Comparison of ENCODE assay signal across 1 cellular context in genomic region chr19:46990998-46991676, GRCh38.
TF ChIP-seq lines count a peak whose summit lies in the region.

No MANE protein-coding gene starts in this region.

TF ChIP-seq in HepG2, 621 proteins besides CTCF, POLR2A, EP300 and RAD21 (continued from another document and continues in another):
- TF ChIP-seq KAT8 (CRISPR knock-in tag; IDR thresholded peaks at IDR 0.05) (peak; percentile 56; the same call in 1 of the 2 replicates), ZBTB43 (CRISPR knock-in tag; conservative IDR thresholded peaks at IDR 0.05) (no peak), LRRFIP1 (CRISPR knock-in tag; conservative IDR thresholded peaks at IDR 0.05) (no peak), GFI1 (CRISPR knock-in tag; IDR thresholded peaks at IDR 0.05; ENCODE audit: borderline replicate concordance) (no peak), TFDP2 (CRISPR knock-in tag; IDR thresholded peaks at IDR 0.05) (no peak), ETV6 (CRISPR knock-in tag; conservative IDR thresholded peaks at IDR 0.05) (no peak), CHCHD3 (CRISPR knock-in tag; IDR thresholded peaks at IDR 0.05) (no peak), ZNF691 (CRISPR knock-in tag; IDR thresholded peaks at IDR 0.05; ENCODE audit: borderline replicate concordance, low read depth) (no peak), POLR2AphosphoS2 (IDR thresholded peaks at IDR 0.05; ENCODE audit: low read depth, low read length) (no peak), HCFC1 (IDR thresholded peaks at IDR 0.05; ENCODE audit: low read depth, low read length) (no peak), ZNF615 (CRISPR knock-in tag; IDR thresholded peaks at IDR 0.05; ENCODE audit: borderline replicate concordance) (no peak), NR3C1 (CRISPR knock-in tag; IDR thresholded peaks at IDR 0.05) (no peak), NFE2L2 (IDR thresholded peaks at IDR 0.05; ENCODE audit: low read length) (no peak), ZNF121 (CRISPR knock-in tag; IDR thresholded peaks at IDR 0.05) (no peak), ZNF207 (IDR thresholded peaks at IDR 0.05; ENCODE audit: borderline replicate concordance) (no peak), CENPX (CRISPR knock-in tag; IDR thresholded peaks at IDR 0.05) (no peak), XBP1 (CRISPR knock-in tag; IDR thresholded peaks at IDR 0.05) (no peak), ZNF557 (CRISPR knock-in tag; IDR thresholded peaks at IDR 0.05) (no peak), PHF20 (CRISPR knock-in tag; IDR thresholded peaks at IDR 0.05) (no peak), SMC3 (IDR thresholded peaks at IDR 0.05; ENCODE audit: low read length) (peak; percentile 91), EED (CRISPR knock-in tag; IDR thresholded peaks at IDR 0.05) (no peak), ZNF605 (CRISPR knock-in tag; IDR thresholded peaks at IDR 0.05) (no peak), ZBTB40 (IDR thresholded peaks at IDR 0.05) (no peak), ZBTB40 (CRISPR knock-in tag; IDR thresholded peaks at IDR 0.05) (no peak), SMAD3 (CRISPR knock-in tag; IDR thresholded peaks at IDR 0.05) (peak; percentile 43; the same call in 1 of the 2 replicates), KDM2A (CRISPR knock-in tag; IDR thresholded peaks at IDR 0.05; ENCODE audit: borderline replicate concordance, low read depth) (peak; percentile 42; the same call in 1 of the 2 replicates), ZNF446 (CRISPR knock-in tag; IDR thresholded peaks at IDR 0.05) (no peak), TEAD3 (CRISPR knock-in tag; optimal IDR thresholded peaks at IDR 0.05; ENCODE audit: borderline replicate concordance) (peak; percentile 72), ZNF512 (CRISPR knock-in tag; IDR thresholded peaks at IDR 0.05) (no peak), ZNF598 (CRISPR knock-in tag; IDR thresholded peaks at IDR 0.05; ENCODE audit: borderline replicate concordance) (0 out of 2 replicates have a peak, but pooled peaks have one; percentile 48), ZZZ3 (CRISPR knock-in tag; IDR thresholded peaks at IDR 0.05; ENCODE audit: borderline replicate concordance) (no peak), ZNF556 (CRISPR knock-in tag; IDR thresholded peaks at IDR 0.05; ENCODE audit: borderline replicate concordance) (no peak), ZNF44 (CRISPR knock-in tag; IDR thresholded peaks at IDR 0.05) (no peak), ZNF501 (CRISPR knock-in tag; IDR thresholded peaks at IDR 0.05) (no peak), HMG20B (CRISPR knock-in tag; conservative IDR thresholded peaks at IDR 0.05) (no peak), ZNF567 (CRISPR knock-in tag; IDR thresholded peaks at IDR 0.05; ENCODE audit: borderline replicate concordance) (no peak), MTF2 (CRISPR knock-in tag; IDR thresholded peaks at IDR 0.05; ENCODE audit: borderline replicate concordance) (no peak), NFE2 (CRISPR knock-in tag; IDR thresholded peaks at IDR 0.05) (no peak), ATF4 (CRISPR knock-in tag; IDR thresholded peaks at IDR 0.05) (no peak), POGK (CRISPR knock-in tag; conservative IDR thresholded peaks at IDR 0.05) (no peak), DDIT3 (CRISPR knock-in tag; IDR thresholded peaks at IDR 0.05) (no peak), ZKSCAN8 (CRISPR knock-in tag; IDR thresholded peaks at IDR 0.05; ENCODE audit: borderline replicate concordance) (no peak), PTBP1 (IDR thresholded peaks at IDR 0.05; ENCODE audit: low read depth, low read length, poor library complexity, severe bottlenecking) (no peak)
